1 cellular context compared by ENCODE assay signal in the genomic region with DNA sequence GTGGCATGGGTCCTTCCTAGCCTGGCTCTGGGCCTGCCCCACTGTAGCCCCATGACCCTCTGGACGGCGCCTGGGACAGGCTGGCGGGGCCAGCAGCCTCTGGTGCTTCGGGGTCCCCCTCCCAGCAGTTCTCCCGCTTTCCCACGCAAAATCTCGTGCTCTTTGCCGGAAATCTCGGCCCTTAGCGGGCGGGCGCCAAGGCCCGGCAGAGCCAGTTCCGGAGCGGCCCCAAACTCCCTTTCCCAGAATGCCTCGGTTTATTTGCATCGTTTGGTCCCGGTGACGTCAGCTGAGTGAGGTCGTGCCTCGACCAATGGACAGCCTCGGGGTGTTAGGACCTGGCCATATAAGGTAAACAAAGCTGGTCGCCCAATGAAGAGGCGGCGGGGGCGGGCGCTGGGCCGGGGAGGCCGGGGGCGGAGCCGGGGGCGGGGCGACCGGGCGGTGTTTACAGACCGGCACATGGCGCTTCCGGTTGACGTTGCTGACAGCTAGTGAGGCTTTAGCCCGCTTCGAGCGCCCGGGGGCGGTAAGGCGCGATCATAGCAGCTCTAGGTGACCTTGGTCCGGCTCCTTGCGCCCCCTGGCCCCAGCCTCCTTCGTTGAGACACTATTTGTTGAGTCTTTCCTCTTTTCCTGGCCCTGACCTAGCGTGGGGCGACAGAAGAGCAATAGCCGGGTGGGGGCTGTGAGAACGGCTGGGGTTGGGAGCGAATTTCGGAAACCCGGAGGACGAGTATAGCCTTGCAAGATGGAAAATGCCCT.
TF ChIP-seq lines count a peak whose summit lies in the region.

No MANE protein-coding gene starts in this region.

TF ChIP-seq in K562, 482 proteins besides CTCF, POLR2A, EP300 and RAD21 (continued from another document and continues in another):
- TF ChIP-seq PBX2 (CRISPR knock-in tag; IDR thresholded peaks at IDR 0.05; ENCODE audit: low read depth) (no peak), PBX2 (tag; conservative IDR thresholded peaks at IDR 0.05; ENCODE audit: low read depth) (peak; percentile 95), CCAR2 (IDR thresholded peaks at IDR 0.05; ENCODE audit: low read depth, low read length) (no peak), SUPT5H (IDR thresholded peaks at IDR 0.05) (peak; percentile 61), THRAP3 (IDR thresholded peaks at IDR 0.05; ENCODE audit: borderline replicate concordance) (no peak), ZBTB7A (IDR thresholded peaks at IDR 0.05; ENCODE audit: borderline replicate concordance, control insufficient read depth, low read depth, low read length) (peak; percentile 97), GATAD2A (IDR thresholded peaks at IDR 0.05) (no peak), CREM (IDR thresholded peaks at IDR 0.05; ENCODE audit: low read depth) (peak; percentile 96), FOXJ3 (CRISPR knock-in tag; IDR thresholded peaks at IDR 0.05) (no peak), ZNF589 (CRISPR knock-in tag; IDR thresholded peaks at IDR 0.05; ENCODE audit: low read depth) (peak; percentile 68; the same call in 1 of the 2 replicates), ELF1 (tag; IDR thresholded peaks at IDR 0.05) (peak; percentile 91), ZNF143 (CRISPR knock-in tag; IDR thresholded peaks at IDR 0.05) (peak; percentile 88), CREB1 (IDR thresholded peaks at IDR 0.05) (peak; percentile 92), CREB1 (CRISPR knock-in tag; IDR thresholded peaks at IDR 0.05) (peak; percentile 94), ETS1 (conservative IDR thresholded peaks at IDR 0.05; ENCODE audit: control insufficient read depth, low read depth, low read length) (peak; percentile 72), TRIM24 (IDR thresholded peaks at IDR 0.05) (no peak; a peak in 1 of 4 replicates), GTF2E2 (tag; IDR thresholded peaks at IDR 0.05) (no peak), ZFP36 (IDR thresholded peaks at IDR 0.05; ENCODE audit: low read depth, low read length, partially characterized antibody) (peak; percentile 89), FOSL1 (tag; conservative IDR thresholded peaks at IDR 0.05) (peak; percentile 70), VEZF1 (CRISPR knock-in tag; IDR thresholded peaks at IDR 0.05) (peak; percentile 77; the same call in 1 of the 2 replicates), TBP (optimal IDR thresholded peaks at IDR 0.05; ENCODE audit: low read depth, low read length) (peak; percentile 69), MAX (CRISPR knock-in tag; IDR thresholded peaks at IDR 0.05) (peak; percentile 60), TCF7 (IDR thresholded peaks at IDR 0.05; ENCODE audit: borderline replicate concordance) (no peak), ZBTB2 (IDR thresholded peaks at IDR 0.05) (no peak; the same call in 1 of the 2 replicates), BHLHE40 (IDR thresholded peaks at IDR 0.05; ENCODE audit: low read length) (peak; percentile 58), SMARCE1 (IDR thresholded peaks at IDR 0.05) (peak; percentile 35; the same call in 1 of the 2 replicates), PHF8 (IDR thresholded peaks at IDR 0.05; ENCODE audit: borderline replicate concordance, low read length) (peak; percentile 60), ZNF444 (CRISPR knock-in tag; IDR thresholded peaks at IDR 0.05) (no peak), ZNF133 (CRISPR knock-in tag; IDR thresholded peaks at IDR 0.05) (no peak), SMAD1 (IDR thresholded peaks at IDR 0.05; ENCODE audit: low read depth, low read length, partially characterized antibody) (peak; percentile 59), RB1 (IDR thresholded peaks at IDR 0.05; ENCODE audit: low read depth) (peak; percentile 76), SIX5 (IDR thresholded peaks at IDR 0.05; ENCODE audit: borderline replicate concordance in 1 of 2, insufficient read depth in 1 of 2, low read depth in 1 of 2, low read length in 2 of 2) (peak; percentile 44 to 56; a peak in 2 of 4 replicates), ZNF184 (CRISPR knock-in tag; IDR thresholded peaks at IDR 0.05) (no peak), SAFB (IDR thresholded peaks at IDR 0.05; ENCODE audit: borderline replicate concordance, low read depth, low read length) (peak; percentile 63; the same call in 1 of the 2 replicates), GABPB2 (CRISPR knock-in tag; conservative IDR thresholded peaks at IDR 0.05) (no peak), SP1 (CRISPR knock-in tag; IDR thresholded peaks at IDR 0.05) (peak; percentile 64), ZBTB11 (CRISPR knock-in tag; IDR thresholded peaks at IDR 0.05) (peak in 1 of 3 experiments; percentile 89; a peak in 2 of 6 replicates), ZNF24 (IDR thresholded peaks at IDR 0.05) (no peak), HSF4 (CRISPR knock-in tag; IDR thresholded peaks at IDR 0.05; ENCODE audit: borderline replicate concordance) (no peak), MITF (IDR thresholded peaks at IDR 0.05) (0 out of 2 replicates have a peak, but pooled peaks have one; percentile 8)
- TF ChIP-seq, protein P1, sequence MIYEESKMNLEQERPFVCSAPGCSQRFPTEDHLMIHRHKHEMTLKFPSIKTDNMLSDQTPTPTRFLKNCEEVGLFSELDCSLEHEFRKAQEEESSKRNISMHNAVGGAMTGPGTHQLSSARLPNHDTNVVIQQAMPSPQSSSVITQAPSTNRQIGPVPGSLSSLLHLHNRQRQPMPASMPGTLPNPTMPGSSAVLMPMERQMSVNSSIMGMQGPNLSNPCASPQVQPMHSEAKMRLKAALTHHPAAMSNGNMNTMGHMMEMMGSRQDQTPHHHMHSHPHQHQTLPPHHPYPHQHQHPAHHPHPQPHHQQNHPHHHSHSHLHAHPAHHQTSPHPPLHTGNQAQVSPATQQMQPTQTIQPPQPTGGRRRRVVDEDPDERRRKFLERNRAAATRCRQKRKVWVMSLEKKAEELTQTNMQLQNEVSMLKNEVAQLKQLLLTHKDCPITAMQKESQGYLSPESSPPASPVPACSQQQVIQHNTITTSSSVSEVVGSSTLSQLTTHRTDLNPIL (CRISPR knock-in tag; IDR thresholded peaks at IDR 0.05) = 0 out of 2 replicates have a peak, but pooled peaks have one; percentile 32
- TF ChIP-seq, protein P2, sequence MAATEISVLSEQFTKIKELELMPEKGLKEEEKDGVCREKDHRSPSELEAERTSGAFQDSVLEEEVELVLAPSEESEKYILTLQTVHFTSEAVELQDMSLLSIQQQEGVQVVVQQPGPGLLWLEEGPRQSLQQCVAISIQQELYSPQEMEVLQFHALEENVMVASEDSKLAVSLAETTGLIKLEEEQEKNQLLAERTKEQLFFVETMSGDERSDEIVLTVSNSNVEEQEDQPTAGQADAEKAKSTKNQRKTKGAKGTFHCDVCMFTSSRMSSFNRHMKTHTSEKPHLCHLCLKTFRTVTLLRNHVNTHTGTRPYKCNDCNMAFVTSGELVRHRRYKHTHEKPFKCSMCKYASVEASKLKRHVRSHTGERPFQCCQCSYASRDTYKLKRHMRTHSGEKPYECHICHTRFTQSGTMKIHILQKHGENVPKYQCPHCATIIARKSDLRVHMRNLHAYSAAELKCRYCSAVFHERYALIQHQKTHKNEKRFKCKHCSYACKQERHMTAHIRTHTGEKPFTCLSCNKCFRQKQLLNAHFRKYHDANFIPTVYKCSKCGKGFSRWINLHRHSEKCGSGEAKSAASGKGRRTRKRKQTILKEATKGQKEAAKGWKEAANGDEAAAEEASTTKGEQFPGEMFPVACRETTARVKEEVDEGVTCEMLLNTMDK (IDR thresholded peaks at IDR 0.05; ENCODE audit: borderline replicate concordance, insufficient read depth, low read depth, low read length, poor library complexity, severe bottlenecking) = peak; percentile 84
- TF ChIP-seq, protein P3, sequence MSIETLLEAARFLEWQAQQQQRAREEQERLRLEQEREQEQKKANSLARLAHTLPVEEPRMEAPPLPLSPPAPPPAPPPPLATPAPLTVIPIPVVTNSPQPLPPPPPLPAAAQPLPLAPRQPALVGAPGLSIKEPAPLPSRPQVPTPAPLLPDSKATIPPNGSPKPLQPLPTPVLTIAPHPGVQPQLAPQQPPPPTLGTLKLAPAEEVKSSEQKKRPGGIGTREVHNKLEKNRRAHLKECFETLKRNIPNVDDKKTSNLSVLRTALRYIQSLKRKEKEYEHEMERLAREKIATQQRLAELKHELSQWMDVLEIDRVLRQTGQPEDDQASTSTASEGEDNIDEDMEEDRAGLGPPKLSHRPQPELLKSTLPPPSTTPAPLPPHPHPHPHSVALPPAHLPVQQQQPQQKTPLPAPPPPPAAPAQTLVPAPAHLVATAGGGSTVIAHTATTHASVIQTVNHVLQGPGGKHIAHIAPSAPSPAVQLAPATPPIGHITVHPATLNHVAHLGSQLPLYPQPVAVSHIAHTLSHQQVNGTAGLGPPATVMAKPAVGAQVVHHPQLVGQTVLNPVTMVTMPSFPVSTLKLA (conservative IDR thresholded peaks at IDR 0.05) = peak; percentile 94 to 97
